ENCODE assay signal across 8 cellular contexts in the genomic region with DNA sequence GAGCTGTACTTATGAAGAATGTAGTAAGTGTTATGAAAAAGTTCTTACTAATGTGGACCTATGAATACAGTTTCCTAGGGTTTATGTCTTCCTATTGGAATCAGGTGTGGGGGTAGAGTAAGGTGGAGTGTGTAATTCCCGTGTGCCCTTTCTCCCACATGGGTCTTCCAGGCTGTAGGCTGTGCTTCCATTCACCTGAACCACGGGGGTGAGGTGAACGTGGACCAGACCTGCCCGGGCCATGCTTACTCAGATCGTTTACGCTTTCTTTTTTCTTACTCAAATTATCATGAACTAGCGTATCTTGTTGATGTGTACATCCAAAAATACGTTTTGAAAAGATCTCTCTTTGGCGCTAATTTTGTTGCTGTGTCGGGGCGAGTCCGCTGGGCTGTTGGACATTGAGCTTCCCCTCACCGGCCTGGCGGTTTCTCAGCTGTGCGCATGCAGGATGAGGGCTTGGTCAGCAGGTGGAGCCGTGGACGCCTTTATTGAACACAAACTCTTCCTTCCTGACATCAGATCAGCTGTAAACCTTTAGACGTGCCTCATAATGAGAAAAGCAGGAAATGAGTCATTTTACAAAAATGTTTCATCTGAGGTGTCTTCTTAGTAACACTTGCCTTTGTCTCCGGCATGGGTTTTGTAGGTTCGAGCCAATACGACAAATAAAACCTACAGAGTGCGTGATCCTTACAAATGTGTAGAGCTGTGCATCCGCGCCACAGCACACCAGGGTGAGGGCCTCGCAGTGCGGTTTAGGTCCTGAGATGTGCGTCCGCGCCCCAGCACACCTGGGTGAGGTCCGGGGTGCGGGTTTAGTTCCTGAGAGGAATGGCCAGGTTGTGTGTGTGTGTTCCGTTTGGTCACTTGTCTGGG. TPM values are rescaled to one million over a fixed set of nuclear protein-coding genes. Genes with fewer than 3 reads are reported as not detected.
DNase-seq lines count a peak whose midpoint lies in the region; ATAC-seq and TF ChIP-seq lines count a peak whose summit lies in the region.

No MANE protein-coding gene starts in this region.

- H3K27me3 ChIP-seq in breast epithelium: no peaks in the 10 kb centered on the region

- no peaks in the 10 kb centered on the region for H3K9me3 Mint-ChIP-seq in MCF 10A (ENCODE audit: unreplicated experiment)
- no peaks in the 10 kb centered on the region for H3K9me3 Mint-ChIP-seq in activated CD8-positive, alpha-beta T cell treated with anti-CD3 and anti-CD28 coated beads, Interleukin-2, amount 10 ng/mL, durations not matched to agents 7 days and 5 days (ENCODE audit: insufficient read depth)
- no peaks in the 10 kb centered on the region for H3K9me3 Mint-ChIP-seq in naive B cell
- H3K9me3 Mint-ChIP-seq in stimulated activated naive B cell treated with anti-CD40 and anti-IgM and Interleukin-4, amounts not matched to agents 10 μg/mL and 1 μg/mL and 100 μg/mL, for 72 hours: peaks cover 2 to 5% of the 10 kb centered on the region in 2 donors

- no peaks in the 10 kb centered on the region for H3K9me3 ChIP-seq in breast epithelium

- H3K27me3 Mint-ChIP-seq in MCF 10A (ENCODE audit: insufficient read depth, unreplicated experiment) (no peaks in the 10 kb centered on the region), naive B cell (no peaks in the 10 kb centered on the region)
- no peaks in the 10 kb centered on the region for H3K27me3 Mint-ChIP-seq in activated CD8-positive, alpha-beta T cell treated with anti-CD3 and anti-CD28 coated beads, Interleukin-2, amount 10 ng/mL, durations not matched to agents 7 days and 5 days (ENCODE audit: low read depth)
- H3K27me3 Mint-ChIP-seq in stimulated activated naive B cell treated with anti-CD40 and anti-IgM and Interleukin-4, amounts not matched to agents 10 μg/mL and 1 μg/mL and 100 μg/mL, for 72 hours: no peaks in the 10 kb centered on the region

- CTCF ChIA-PET in MCF 10A (lab: Yijun Ruan, JAX): interaction anchor here (0.5 to 1.6 kb wide), 3 partner anchors 15 to 1934 kb away, joined by 3 to 4 read pairs (median 4); no protein-coding TSS in a partner anchor
- CTCF ChIA-PET in activated CD8-positive, alpha-beta T cell treated with anti-CD3 and anti-CD28 coated beads, Interleukin-2, amount 10 ng/mL, durations not matched to agents 7 days and 5 days (lab: Charles Lee): interaction anchor here (0.8 to 1.5 kb wide), 16 partner anchors 19 to 380 kb away, joined by 3 to 12 read pairs (median 3); no protein-coding TSS in a partner anchor

- H3K36me3 ChIP-seq in breast epithelium: peaks cover 8% of the 10 kb centered on the region

- POLR2A ChIA-PET in MCF 10A (lab: Yijun Ruan, JAX): no interaction called here
- POLR2A ChIA-PET in activated CD8-positive, alpha-beta T cell treated with anti-CD3 and anti-CD28 coated beads, Interleukin-2, amount 10 ng/mL, durations not matched to agents 7 days and 5 days (lab: Charles Lee): interaction anchor here (1.7 kb wide), 1 partner anchor 62 kb away, joined by 4 read pairs; the partner anchor contains the start of gene IDI1

- TF ChIP-seq POLR2A in breast epithelium (IDR thresholded peaks at IDR 0.05): no peak

- H3K4me1 ChIP-seq in breast epithelium: no peaks in the 10 kb centered on the region

- DNase-seq in MCF 10A (ENCODE audit: unreplicated experiment) (peak; percentile 81), breast epithelium (ENCODE audit: low spot score in 2 of 2) (no peak), NCI-H226 (peak; percentile 64), epidermal melanocyte (ENCODE audit: insufficient read length, low spot score) (peak; percentile 69), naive B cell (peak; percentile 17)
- peak; percentile 87 for DNase-seq in activated CD8-positive, alpha-beta T cell treated with anti-CD3 and anti-CD28 coated beads, Interleukin-2, amount 10 ng/mL, durations not matched to agents 7 days and 5 days
- peak; percentile 36 for DNase-seq in stimulated activated naive B cell treated with anti-CD40 and anti-IgM and Interleukin-4, amounts not matched to agents 10 μg/mL and 1 μg/mL and 100 μg/mL, for 72 hours

- H3K27ac Mint-ChIP-seq in MCF 10A (ENCODE audit: low read depth, unreplicated experiment): peak overlapping the region; percentile 76
- peak overlapping the region; percentile 89 for H3K27ac Mint-ChIP-seq in activated CD8-positive, alpha-beta T cell treated with anti-CD3 and anti-CD28 coated beads, Interleukin-2, amount 10 ng/mL, durations not matched to agents 7 days and 5 days
- H3K27ac Mint-ChIP-seq in naive B cell: peak overlapping the region in 2 of 6 donors; percentile 81 to 84
- peak overlapping the region; percentile 62 for H3K27ac Mint-ChIP-seq in stimulated activated naive B cell treated with anti-CD40 and anti-IgM and Interleukin-4, amounts not matched to agents 10 μg/mL and 1 μg/mL and 100 μg/mL, for 72 hours

- peak overlapping the region in 1 of 2 donors; percentile 38 for H3K27ac ChIP-seq in breast epithelium

- TF ChIP-seq CTCF in MCF 10A (IDR thresholded peaks at IDR 0.05; ENCODE audit: unreplicated experiment) (peak; percentile 58), breast epithelium (IDR thresholded peaks at IDR 0.05) (peak in 1 of 3 donors; percentile 34)

- ATAC-seq in HG02840 (IDR thresholded peaks at IDR 0.05; ENCODE audit: low FRiP score, unreplicated experiment): peak; percentile 72
- ATAC-seq in activated CD8-positive, alpha-beta T cell treated with anti-CD3 and anti-CD28 coated beads, Interleukin-2, amount 10 ng/mL, durations not matched to agents 7 days and 5 days: peak; percentile 98
- peak in 1 of 2 donors; percentile 21 for ATAC-seq in naive B cell (ENCODE audit: low read depth in 2 of 2)
- ATAC-seq in stimulated activated naive B cell treated with anti-CD40 and anti-IgM and Interleukin-4, amounts not matched to agents 10 μg/mL and 1 μg/mL and 100 μg/mL, for 72 hours (replicated peaks): peak; percentile 92 to 94

- BruUV-seq in MCF 10A (replicated peaks; lab: Mats Ljungman, UMichigan): no TSS peak

- intact Hi-C loops in MCF 10A (cut with micrococcal nuclease): loop anchor here (2.0 kb wide), 1 partner anchor 259 kb away; no protein-coding TSS in a partner anchor
- intact Hi-C loops in breast epithelium (cut with DNase I; ENCODE audit: low total_unique reads): no loop called here

- H3K4me1 Mint-ChIP-seq in MCF 10A (ENCODE audit: insufficient read depth, unreplicated experiment) (peaks cover 20% of the 10 kb centered on the region), naive B cell (peaks cover 7 to 17% (median 13%) of the 10 kb centered on the region in 3 donors)
- H3K4me1 Mint-ChIP-seq in activated CD8-positive, alpha-beta T cell treated with anti-CD3 and anti-CD28 coated beads, Interleukin-2, amount 10 ng/mL, durations not matched to agents 7 days and 5 days (ENCODE audit: low read depth): peaks cover 33% of the 10 kb centered on the region
- H3K4me1 Mint-ChIP-seq in stimulated activated naive B cell treated with anti-CD40 and anti-IgM and Interleukin-4, amounts not matched to agents 10 μg/mL and 1 μg/mL and 100 μg/mL, for 72 hours: peaks cover 13 to 14% of the 10 kb centered on the region in 2 donors

- no peak overlapping the region for H3K4me3 ChIP-seq in breast epithelium

- H3K36me3 Mint-ChIP-seq in MCF 10A (ENCODE audit: insufficient read depth, unreplicated experiment) (peaks cover 78% of the 10 kb centered on the region), naive B cell (peaks cover 48 to 53% of the 10 kb centered on the region in 2 donors)
- peaks cover 81% of the 10 kb centered on the region for H3K36me3 Mint-ChIP-seq in activated CD8-positive, alpha-beta T cell treated with anti-CD3 and anti-CD28 coated beads, Interleukin-2, amount 10 ng/mL, durations not matched to agents 7 days and 5 days (ENCODE audit: low read depth)
- H3K36me3 Mint-ChIP-seq in stimulated activated naive B cell treated with anti-CD40 and anti-IgM and Interleukin-4, amounts not matched to agents 10 μg/mL and 1 μg/mL and 100 μg/mL, for 72 hours: peaks cover 63 to 78% of the 10 kb centered on the region in 2 donors

- H3K4me3 Mint-ChIP-seq in MCF 10A (ENCODE audit: unreplicated experiment) (no peak overlapping the region), naive B cell (no peak overlapping the region)
- peak overlapping the region; percentile 35 for H3K4me3 Mint-ChIP-seq in activated CD8-positive, alpha-beta T cell treated with anti-CD3 and anti-CD28 coated beads, Interleukin-2, amount 10 ng/mL, durations not matched to agents 7 days and 5 days
- H3K4me3 Mint-ChIP-seq in stimulated activated naive B cell treated with anti-CD40 and anti-IgM and Interleukin-4, amounts not matched to agents 10 μg/mL and 1 μg/mL and 100 μg/mL, for 72 hours: no peak overlapping the region

RNA-seq across cellular contexts. Expression of gene WDR37, which starts 53.8 kb away (rescaled TPM):
- total RNA-seq in MCF 10A (2022): 14.2 and 18.2 TPM in 2 replicates
- 10 to 100 TPM; 13.9 to 18.0 (median 14.4) TPM for total RNA-seq in breast epithelium
- 10 to 100 TPM; 24.9 to 27.0 TPM for total RNA-seq in activated CD8-positive, alpha-beta T cell treated with anti-CD3 and anti-CD28 coated beads, Interleukin-2, amount 10 ng/mL, durations not matched to agents 7 days and 5 days
- 10 to 100 TPM in 5 of 6 donors, 1 to 10 TPM in 1; 7.9 to 14.9 (median 11.5) TPM for polyA plus RNA-seq in naive B cell (ENCODE audit: low read depth in 6 of 6)

Comparison
In these comparisons a context has a peak if more than half of its experiments do, and no peak if none do; other contexts are left out.
1. DNase-seq: peak in MCF 10A (single experiment), NCI-H226 (single experiment), activated CD8-positive, alpha-beta T cell treated with anti-CD3 and anti-CD28 coated beads, Interleukin-2, amount 10 ng/mL, durations not matched to agents 7 days and 5 days (single experiment), epidermal melanocyte (single experiment), naive B cell (single experiment) and stimulated activated naive B cell treated with anti-CD40 and anti-IgM and Interleukin-4, amounts not matched to agents 10 μg/mL and 1 μg/mL and 100 μg/mL, for 72 hours (single experiment); none in breast epithelium (0 of 2).